14 cellular contexts compared by ENCODE assay signal in the genomic region with DNA sequence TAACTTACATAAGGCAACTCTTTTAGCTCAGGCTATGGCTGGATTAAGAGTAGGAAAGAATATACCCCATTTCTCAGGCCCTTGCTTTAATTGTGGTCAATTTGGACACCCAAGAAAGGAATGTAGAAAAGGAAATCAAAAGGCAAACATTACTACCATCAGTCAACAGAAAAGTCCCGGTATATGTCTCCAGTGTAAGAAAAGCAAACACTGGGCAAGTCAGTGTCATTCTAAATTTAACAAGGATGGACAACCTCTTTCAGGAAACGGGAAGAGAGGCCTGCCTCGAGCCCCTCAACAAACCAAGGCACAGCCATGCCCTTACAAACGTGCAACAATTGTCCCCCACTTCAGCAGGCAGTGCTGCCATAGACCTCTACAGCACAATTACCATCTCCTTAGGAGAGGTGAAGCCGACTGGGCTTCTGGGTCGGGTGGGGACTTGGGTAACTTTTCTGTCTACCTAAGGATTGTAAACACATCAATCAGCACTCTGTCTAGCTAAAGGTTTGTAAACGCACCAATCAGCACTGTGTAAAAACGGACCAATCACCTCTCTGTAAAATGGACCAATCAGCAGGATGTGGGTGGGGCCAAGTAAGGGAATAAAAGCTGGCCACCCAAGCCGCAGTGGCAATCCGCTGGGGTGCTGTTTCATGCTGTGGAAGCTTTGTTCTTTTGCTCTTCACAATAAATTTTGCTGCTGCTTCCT. TPM values are rescaled to one million over a fixed set of nuclear protein-coding genes. Genes with fewer than 3 reads are reported as not detected.
DNase-seq lines count a peak whose midpoint lies in the region; TF ChIP-seq lines count a peak whose summit lies in the region.
"Had no signal": no experiment of that assay in that cellular context is flagged by ENCODE, and none has a peak within 500 bp of the region (broad histone marks: within the 10 kb centered on the region; RNA-seq: fewer than 3 reads in every experiment).

No MANE protein-coding gene starts in this region.

- no peaks in the 10 kb centered on the region for H4K20me1 ChIP-seq in smooth muscle cell (ENCODE audit: low read depth)

- H3K79me2 ChIP-seq in smooth muscle cell (ENCODE audit: low read depth): no peaks in the 10 kb centered on the region

- no peaks in the 10 kb centered on the region for H3K9me3 ChIP-seq in smooth muscle cell (replicated peaks; ENCODE audit: low read depth)

- peaks cover 5% of the 10 kb centered on the region for H3F3A ChIP-seq in smooth muscle cell (ENCODE audit: low read depth)

- WGBS in smooth muscle cell (ENCODE audit: low lambda C conversion rate): 95% methylated on average over 10 of the region's 10 CpGs

- H3K36me3 ChIP-seq in smooth muscle cell (ENCODE audit: low read depth): peaks cover 3% of the 10 kb centered on the region

- no peak overlapping the region for H3K27ac Mint-ChIP-seq in T-helper 2 cell treated with Interferon-gamma antibody and Interleukin-4, amounts not matched to agents 5 μg/mL and 100 μg/mL, for 36 hours

- H2AFZ ChIP-seq in smooth muscle cell (ENCODE audit: low read depth): no peak overlapping the region

- DNase-seq in stimulated activated CD4-positive, alpha-beta T cell treated with anti-CD3 and anti-CD28 coated beads, Interleukin-15, amount 100 ng/mL, for 24 hours: peak; percentile 54
- no peak for DNase-seq in stimulated activated CD4-positive, alpha-beta T cell treated with anti-CD3 and anti-CD28 coated beads, Interleukin-12 subunit alpha, Interleukin-12 subunit beta, amount 100 ng/mL, for 4 hours
- DNase-seq in T-helper 2 cell treated with Interferon-gamma antibody and Interleukin-4, amounts not matched to agents 5 μg/mL and 100 μg/mL, for 36 hours (ENCODE audit: low spot score): no peak
- DNase-seq in activated naive CD4-positive, alpha-beta T cell treated with anti-CD3 and anti-CD28 coated beads, Interleukin-2, amount 50 U/mL, for 16 hours: peak; percentile 41
- DNase-seq in stimulated activated CD8-positive, alpha-beta memory T cell treated with anti-CD3 and anti-CD28 coated beads, Interleukin-4, amount 100 ng/mL, for 48 hours: peak; percentile 60
- DNase-seq in smooth muscle cell (lab: John Stamatoyannopoulos, UW; ENCODE audit: unreplicated experiment) (no peak), iPS-NIHi11 (ENCODE audit: low spot score) (no peak), nucleus accumbens (lab: John Stamatoyannopoulos, UW) (no peak)
- DNase-seq: amniotic stem cell, DMS79, kidney, mesendoderm, NCI-H446 treated with DMSO at 0.1 percent for 48 hours, small intestine had no signal

- H3K27me3 ChIP-seq in smooth muscle cell (ENCODE audit: low read depth): no peaks in the 10 kb centered on the region

- peak overlapping the region; percentile 71 for H3K4me3 Mint-ChIP-seq in T-helper 2 cell treated with Interferon-gamma antibody and Interleukin-4, amounts not matched to agents 5 μg/mL and 100 μg/mL, for 36 hours

- no peak overlapping the region for H3K27ac ChIP-seq in smooth muscle cell (ENCODE audit: low read depth)

- peaks cover 8% of the 10 kb centered on the region for H3K27me3 Mint-ChIP-seq in T-helper 2 cell treated with Interferon-gamma antibody and Interleukin-4, amounts not matched to agents 5 μg/mL and 100 μg/mL, for 36 hours (ENCODE audit: low read depth)

- peaks cover 31% of the 10 kb centered on the region for H3K36me3 Mint-ChIP-seq in T-helper 2 cell treated with Interferon-gamma antibody and Interleukin-4, amounts not matched to agents 5 μg/mL and 100 μg/mL, for 36 hours (ENCODE audit: low read depth)

- no peak overlapping the region for H3K4me3 ChIP-seq in smooth muscle cell

- H3K4me1 Mint-ChIP-seq in T-helper 2 cell treated with Interferon-gamma antibody and Interleukin-4, amounts not matched to agents 5 μg/mL and 100 μg/mL, for 36 hours (ENCODE audit: low read depth): peaks cover 10% of the 10 kb centered on the region

- no peak overlapping the region for H3K9ac ChIP-seq in smooth muscle cell (ENCODE audit: low read depth)

- no peak for TF ChIP-seq CTCF in smooth muscle cell (IDR thresholded peaks at IDR 0.05; ENCODE audit: borderline replicate concordance, insufficient read depth, poor library complexity, severe bottlenecking)

- H3K9me3 Mint-ChIP-seq in T-helper 2 cell treated with Interferon-gamma antibody and Interleukin-4, amounts not matched to agents 5 μg/mL and 100 μg/mL, for 36 hours: peaks cover 6% of the 10 kb centered on the region

- no peaks in the 10 kb centered on the region for H3K4me1 ChIP-seq in smooth muscle cell (ENCODE audit: low read depth)

- H3K4me2 ChIP-seq in smooth muscle cell: no peak overlapping the region

RNA-seq across cellular contexts. Expression of a gene that starts 12.4 kb away (rescaled TPM):
- 36.8 and 75.6 TPM in 2 replicates for total RNA-seq in smooth muscle cell
- polyA plus RNA-seq in smooth muscle cell: 36.2 and 41.4 TPM in 2 replicates

RNA-seq across cellular contexts. Expression of a gene that starts 21.9 kb away (rescaled TPM):
- total RNA-seq in smooth muscle cell: 233 and 309 TPM in 2 replicates
- polyA plus RNA-seq in smooth muscle cell: 318 and 321 TPM in 2 replicates

RNA-seq across cellular contexts. Expression of a gene that starts 22.2 kb away (rescaled TPM):
- total RNA-seq in smooth muscle cell: 18.2 and 27.3 TPM in 2 replicates
- polyA plus RNA-seq in smooth muscle cell: 11.1 and 12.7 TPM in 2 replicates

RNA-seq across cellular contexts. Expression of a gene that starts 37.4 kb away (rescaled TPM):
- total RNA-seq in smooth muscle cell: 35.9 and 40.7 TPM in 2 replicates
- polyA plus RNA-seq in smooth muscle cell: 37.8 and 39.9 TPM in 2 replicates

RNA-seq across cellular contexts. Expression of a gene that starts 52.3 kb away (rescaled TPM):
- 6.8 and 8.8 TPM in 2 replicates for total RNA-seq in smooth muscle cell
- 3.3 and 22.0 TPM in 2 replicates for polyA plus RNA-seq in smooth muscle cell

Comparison
In these comparisons a context has a peak if more than half of its experiments do, and no peak if none do; other contexts are left out.
1. DNase-seq: peak in stimulated activated CD4-positive, alpha-beta T cell treated with anti-CD3 and anti-CD28 coated beads, Interleukin-15, amount 100 ng/mL, for 24 hours (single experiment), activated naive CD4-positive, alpha-beta T cell treated with anti-CD3 and anti-CD28 coated beads, Interleukin-2, amount 50 U/mL, for 16 hours (single experiment) and stimulated activated CD8-positive, alpha-beta memory T cell treated with anti-CD3 and anti-CD28 coated beads, Interleukin-4, amount 100 ng/mL, for 48 hours (single experiment); none in stimulated activated CD4-positive, alpha-beta T cell treated with anti-CD3 and anti-CD28 coated beads, Interleukin-12 subunit alpha, Interleukin-12 subunit beta, amount 100 ng/mL, for 4 hours (single experiment), T-helper 2 cell treated with Interferon-gamma antibody and Interleukin-4, amounts not matched to agents 5 μg/mL and 100 μg/mL, for 36 hours (single experiment), smooth muscle cell (single experiment), iPS-NIHi11 (single experiment) and nucleus accumbens (0 of 56).